In genomic region chr13:25391932-25392331, GRCh38 we compare ENCODE assay signal across 1 cellular context.
A peak's percentile ranks its signal among the peaks of the same experiment; 100 is the strongest.
TF ChIP-seq lines count a peak whose summit lies in the region.

No MANE protein-coding gene starts in this region.

TF ChIP-seq in K562, 482 proteins besides CTCF, POLR2A, EP300 and RAD21 (continued from another document):
- TF ChIP-seq CHD1 (IDR thresholded peaks at IDR 0.05; ENCODE audit: low read length): no peak
- TF ChIP-seq TRIM28 (IDR thresholded peaks at IDR 0.05): no peak
- TF ChIP-seq MED1 (CRISPR knock-in tag; IDR thresholded peaks at IDR 0.05; ENCODE audit: borderline replicate concordance): no peak
- no peak for TF ChIP-seq MLX (CRISPR knock-in tag; conservative IDR thresholded peaks at IDR 0.05)
- TF ChIP-seq, protein P1, sequence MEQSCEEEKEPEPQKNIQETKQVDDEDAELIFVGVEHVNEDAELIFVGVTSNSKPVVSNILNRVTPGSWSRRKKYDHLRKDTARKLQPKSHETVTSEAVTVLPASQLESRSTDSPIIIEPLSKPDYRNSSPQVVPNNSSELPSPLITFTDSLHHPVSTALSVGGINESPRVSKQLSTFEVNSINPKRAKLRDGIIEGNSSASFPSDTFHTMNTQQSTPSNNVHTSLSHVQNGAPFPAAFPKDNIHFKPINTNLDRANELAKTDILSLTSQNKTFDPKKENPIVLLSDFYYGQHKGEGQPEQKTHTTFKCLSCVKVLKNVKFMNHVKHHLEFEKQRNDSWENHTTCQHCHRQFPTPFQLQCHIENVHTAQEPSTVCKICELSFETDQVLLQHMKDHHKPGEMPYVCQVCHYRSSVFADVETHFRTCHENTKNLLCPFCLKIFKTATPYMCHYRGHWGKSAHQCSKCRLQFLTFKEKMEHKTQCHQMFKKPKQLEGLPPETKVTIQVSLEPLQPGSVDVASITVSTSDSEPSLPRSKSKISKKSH (CRISPR knock-in tag; IDR thresholded peaks at IDR 0.05): no peak
- TF ChIP-seq CBFA2T2 (conservative IDR thresholded peaks at IDR 0.05): peak; percentile 18; the same call in 1 of the 2 replicates
- TF ChIP-seq SMARCA5 (IDR thresholded peaks at IDR 0.05): no peak
- no peak for TF ChIP-seq NELFE (IDR thresholded peaks at IDR 0.05; ENCODE audit: insufficient read depth, insufficient read length)
- TF ChIP-seq TCF15 (CRISPR knock-in tag; IDR thresholded peaks at IDR 0.05): 0 out of 2 replicates have a peak, but pooled peaks have one; percentile 32
- TF ChIP-seq TEAD1 (CRISPR knock-in tag; IDR thresholded peaks at IDR 0.05): no peak
- no peak for TF ChIP-seq POLR2AphosphoS5 (IDR thresholded peaks at IDR 0.05; ENCODE audit: control insufficient read depth, insufficient read depth, low read depth, low read length)
- TF ChIP-seq TOE1 (IDR thresholded peaks at IDR 0.05; ENCODE audit: borderline replicate concordance): 0 out of 2 replicates have a peak, but pooled peaks have one; percentile 20
- no peak for TF ChIP-seq TOE1 (CRISPR knock-in tag; IDR thresholded peaks at IDR 0.05; ENCODE audit: borderline replicate concordance, low read depth)
- TF ChIP-seq POLR2B (IDR thresholded peaks at IDR 0.05; ENCODE audit: low read depth, partially characterized antibody): no peak
- 0 out of 2 replicates have a peak, but pooled peaks have one; percentile 27 for TF ChIP-seq HMBOX1 (IDR thresholded peaks at IDR 0.05)
- TF ChIP-seq ZKSCAN8 (CRISPR knock-in tag; IDR thresholded peaks at IDR 0.05): no peak
- no peak for TF ChIP-seq RB1 (IDR thresholded peaks at IDR 0.05; ENCODE audit: low read depth)
- TF ChIP-seq CEBPZ (IDR thresholded peaks at IDR 0.05; ENCODE audit: borderline replicate concordance, low read depth, low read length): no peak
- TF ChIP-seq TAL1 (IDR thresholded peaks at IDR 0.05): peak; percentile 19; the same call in 1 of the 2 replicates
